In genomic region chr22:41657709-41658108, GRCh38 we compare ENCODE assay signal across 21 cellular contexts. TPM values are rescaled to one million over a fixed set of nuclear protein-coding genes. Genes with fewer than 3 reads are reported as not detected.
DNase-seq lines count a peak whose midpoint lies in the region; ATAC-seq, FAIRE-seq and TF ChIP-seq lines count a peak whose summit lies in the region.
"Had no signal": no experiment of that assay in that cellular context is flagged by ENCODE, and none has a peak within 500 bp of the region (broad histone marks: within the 10 kb centered on the region; RNA-seq: fewer than 3 reads in every experiment).

No MANE protein-coding gene starts in this region.

- H3K4me1 ChIP-seq in left ventricle myocardium inferior (peaks cover 35% of the 10 kb centered on the region), keratinocyte (ENCODE audit: control insufficient read depth, extremely low read depth, insufficient read depth, low read length) (no peaks in the 10 kb centered on the region)
- H3K4me1 ChIP-seq: BE2C had no signal

- H3K27ac ChIP-seq in left ventricle myocardium inferior (replicated peaks), result peak overlapping the region; percentile 88
- H3K27ac ChIP-seq in keratinocyte (ENCODE audit: control insufficient read depth, insufficient read depth, low read length), result no peak overlapping the region

- H3K27me3 ChIP-seq in left ventricle myocardium inferior (ENCODE audit: low read depth), result no peaks in the 10 kb centered on the region
- H3K27me3 ChIP-seq in keratinocyte (ENCODE audit: control insufficient read depth, extremely low read depth, insufficient read depth, low read length), result no peaks in the 10 kb centered on the region
- H3K27me3 ChIP-seq: BE2C had no signal

- H4K20me1 ChIP-seq in keratinocyte (ENCODE audit: control insufficient read depth, extremely low read depth, insufficient read depth, low read length), result peaks cover 5% of the 10 kb centered on the region

- H3K27me3 Mint-ChIP-seq in chondrocyte (ENCODE audit: low read depth), result no peaks in the 10 kb centered on the region
- H3K27me3 Mint-ChIP-seq: CD4-positive, CD25-positive, alpha-beta regulatory T cell; CD8-positive, alpha-beta memory T cell had no signal

- ATAC-seq in Right ventricle myocardium superior (ENCODE audit: poor library complexity) (no peak), GM21423 (IDR thresholded peaks at IDR 0.05; ENCODE audit: unreplicated experiment) (no peak)
- ATAC-seq: GM12878 had no signal

- H3K4me3 ChIP-seq in left ventricle myocardium inferior (no peak overlapping the region), keratinocyte (ENCODE audit: control insufficient read depth in 2 of 3, extremely low read depth in 1 of 3, insufficient read depth in 2 of 3, low read depth in 1 of 3, low read length in 3 of 3) (no peak overlapping the region)
- H3K4me3 ChIP-seq: GM12878 had no signal

- no peak overlapping the region for H3K27ac Mint-ChIP-seq in chondrocyte (ENCODE audit: unreplicated experiment)
- H3K27ac Mint-ChIP-seq: H9 had no signal

- DNase-seq in left ventricle myocardium inferior (no peak), Right ventricle myocardium superior (no peak), chondrocyte (ENCODE audit: low spot score) (peak; percentile 37), keratinocyte (ENCODE audit: low read depth, low spot score) (no peak), NCI-H524 treated with DMSO at 0.1 percent for 48 hours (lab: John Stamatoyannopoulos, UW) (no peak)
- DNase-seq: ACHN; BE2C; C1 segment of cervical spinal cord; CD4-positive, CD25-positive, alpha-beta regulatory T cell; CD8-positive, alpha-beta memory T cell; COR-L47; DMS 273 treated with DMSO at 0.1 percent for 48 hours; DMS53; DND-41; EL; H9 had no signal

- H3K4me3 Mint-ChIP-seq in chondrocyte (ENCODE audit: unreplicated experiment), result no peak overlapping the region
- H3K4me3 Mint-ChIP-seq: CD4-positive, CD25-positive, alpha-beta regulatory T cell; CD8-positive, alpha-beta memory T cell; H9 had no signal

- dilution Hi-C loops in keratinocyte (cut with MboI; ENCODE audit: extremely low pct_ligation_motif_present, low sequenced_read_pairs), result no loop called here

- no peaks in the 10 kb centered on the region for H3K9me3 ChIP-seq in left ventricle myocardium inferior (replicated peaks)
- H3K9me3 ChIP-seq in keratinocyte (ENCODE audit: control insufficient read depth, low read depth, low read length), result no peaks in the 10 kb centered on the region
- H3K9me3 ChIP-seq: BE2C had no signal

- no peaks in the 10 kb centered on the region for H3K4me1 Mint-ChIP-seq in chondrocyte (ENCODE audit: low read depth)
- H3K4me1 Mint-ChIP-seq: CD8-positive, alpha-beta memory T cell; H9 had no signal

- intact Hi-C loops in left ventricle myocardium inferior (cut with micrococcal nuclease), result no loop called here
- intact Hi-C loops in Right ventricle myocardium superior (cut with DNase I), result no loop called here

- H3K4me2 ChIP-seq in keratinocyte (ENCODE audit: control insufficient read depth, extremely low read depth, insufficient read depth, low read depth, low read length), result no peak overlapping the region

- peaks cover 1% of the 10 kb centered on the region for H3K79me2 ChIP-seq in keratinocyte (ENCODE audit: control insufficient read depth, insufficient read depth, low read length)

- H3K36me3 ChIP-seq in left ventricle myocardium inferior (peaks cover 100% of the 10 kb centered on the region), keratinocyte (ENCODE audit: control insufficient read depth in 2 of 2, extremely low read depth in 1 of 2, insufficient read depth in 2 of 2, low read length in 2 of 2) (peaks cover 51 to 69% of the 10 kb centered on the region in 2 experiments)

- no peak overlapping the region for H3K9ac ChIP-seq in keratinocyte (ENCODE audit: control insufficient read depth, extremely low read depth, insufficient read depth, low read length)

- no peaks in the 10 kb centered on the region for H3K9me3 Mint-ChIP-seq in chondrocyte (ENCODE audit: low read depth)
- H3K9me3 Mint-ChIP-seq: CD4-positive, CD25-positive, alpha-beta regulatory T cell; H9 had no signal

- H3K36me3 Mint-ChIP-seq in chondrocyte (ENCODE audit: low read depth), result peaks cover 42% of the 10 kb centered on the region

- peak; percentile 49 for FAIRE-seq in keratinocyte (lab: Jason Lieb, UNC)
- FAIRE-seq: GM12878, H1 had no signal

- H3K9me1 ChIP-seq in keratinocyte (ENCODE audit: control insufficient read depth, extremely low read depth, insufficient read depth, low read length), result no peaks in the 10 kb centered on the region

- TF ChIP-seq CTCF in left ventricle myocardium inferior (IDR thresholded peaks at IDR 0.05; ENCODE audit: borderline replicate concordance) (no peak), chondrocyte (IDR thresholded peaks at IDR 0.05) (no peak), keratinocyte (optimal IDR thresholded peaks at IDR 0.05 in 1 of 3, IDR thresholded peaks at IDR 0.05 in 1 of 3, conservative IDR thresholded peaks at IDR 0.05 in 1 of 3; ENCODE audit: extremely low read depth in 1 of 3, insufficient read depth in 2 of 3, low read length in 3 of 3) (no peak)

- H2AFZ ChIP-seq in keratinocyte (ENCODE audit: control insufficient read depth, low read length), result no peak overlapping the region

RNA-seq across cellular contexts. Expression of gene SNU13, which starts 31.0 kb away (rescaled TPM):
- 197 TPM for total RNA-seq in left ventricle myocardium inferior
- total RNA-seq in Right ventricle myocardium superior, result 193 TPM
- 88.8 to 111 TPM (median 89.5 TPM) in 3 replicates for total RNA-seq in chondrocyte
- 230 to 277 TPM (median 251 TPM) in 3 replicates for polyA plus RNA-seq in keratinocyte
- 31.7 TPM for polyA plus RNA-seq in keratinocyte (2011; ENCODE audit: low read depth)
- 309 and 339 TPM in 2 replicates for polyA plus RNA-seq in keratinocyte (2011; cell fraction: cytosol; rRNA removed)
- polyA plus RNA-seq in keratinocyte (2011; cell fraction: nucleus; rRNA removed), result 104 and 120 TPM in 2 replicates
- polyA plus RNA-seq in keratinocyte (2012; ENCODE audit: low replicate concordance), result 193 and 196 TPM in 2 replicates
- 123 to 175 TPM (median 162 TPM) in 3 replicates for polyA minus RNA-seq in keratinocyte
- 95.7 TPM for polyA minus RNA-seq in keratinocyte (2011; cell fraction: cytosol; rRNA and poly(A)+ RNA removed)
- 24.0 and 27.8 TPM in 2 replicates for polyA minus RNA-seq in keratinocyte (2011; cell fraction: nucleus; rRNA and poly(A)+ RNA removed)

RNA-seq across cellular contexts. Expression of gene XRCC6, which starts 36.6 kb away (rescaled TPM):
- 155 TPM for total RNA-seq in left ventricle myocardium inferior
- total RNA-seq in Right ventricle myocardium superior, result 143 TPM
- total RNA-seq in chondrocyte, result 156 to 210 TPM (median 161 TPM) in 3 replicates
- polyA plus RNA-seq in keratinocyte, result 162 to 247 TPM (median 244 TPM) in 3 replicates
- 686 TPM for polyA plus RNA-seq in keratinocyte (2011; ENCODE audit: low read depth)
- polyA plus RNA-seq in keratinocyte (2011; cell fraction: cytosol; rRNA removed), result 182 and 190 TPM in 2 replicates
- 197 and 213 TPM in 2 replicates for polyA plus RNA-seq in keratinocyte (2011; cell fraction: nucleus; rRNA removed)
- polyA plus RNA-seq in keratinocyte (2012; ENCODE audit: low replicate concordance), result 245 and 347 TPM in 2 replicates
- polyA minus RNA-seq in keratinocyte, result 134 to 165 TPM (median 160 TPM) in 3 replicates
- polyA minus RNA-seq in keratinocyte (2011; cell fraction: cytosol; rRNA and poly(A)+ RNA removed), result 87.9 TPM
- polyA minus RNA-seq in keratinocyte (2011; cell fraction: nucleus; rRNA and poly(A)+ RNA removed), result 53.0 and 101 TPM in 2 replicates

RNA-seq across cellular contexts. Expression of gene DESI1, which starts 36.9 kb away (rescaled TPM):
- total RNA-seq in left ventricle myocardium inferior, result 46.2 TPM
- total RNA-seq in Right ventricle myocardium superior, result 38.4 TPM
- 29.5 to 33.9 TPM (median 29.8 TPM) in 3 replicates for total RNA-seq in chondrocyte
- polyA plus RNA-seq in keratinocyte, result 32.8 to 43.1 TPM (median 39.6 TPM) in 3 replicates
- polyA plus RNA-seq in keratinocyte (2011; ENCODE audit: low read depth), result 8.4 TPM
- 34.7 and 43.8 TPM in 2 replicates for polyA plus RNA-seq in keratinocyte (2011; cell fraction: cytosol; rRNA removed)
- 59.5 and 67.0 TPM in 2 replicates for polyA plus RNA-seq in keratinocyte (2011; cell fraction: nucleus; rRNA removed)
- 26.1 and 34.9 TPM in 2 replicates for polyA plus RNA-seq in keratinocyte (2012; ENCODE audit: low replicate concordance)
- 43.9 to 62.4 TPM (median 57.3 TPM) in 3 replicates for polyA minus RNA-seq in keratinocyte
- 28.0 TPM for polyA minus RNA-seq in keratinocyte (2011; cell fraction: cytosol; rRNA and poly(A)+ RNA removed)
- polyA minus RNA-seq in keratinocyte (2011; cell fraction: nucleus; rRNA and poly(A)+ RNA removed), result 24.4 and 37.2 TPM in 2 replicates

RNA-seq across cellular contexts. Expression of gene MEI1, which starts 41.6 kb away (rescaled TPM):
- total RNA-seq in left ventricle myocardium inferior (0.74 TPM), Right ventricle myocardium superior (not detected), chondrocyte (0.40 to 0.85 TPM in 2 of 3 replicates, not detected in the other)
- 0.10 TPM in 1 of 3 replicates, not detected in the others for polyA plus RNA-seq in keratinocyte
- polyA plus RNA-seq in keratinocyte (2011; ENCODE audit: low read depth), result not detected
- not detected in 2 replicates for polyA plus RNA-seq in keratinocyte (2011; cell fraction: cytosol; rRNA removed)
- 0.17 TPM in 1 of 2 replicates, not detected in the other for polyA plus RNA-seq in keratinocyte (2011; cell fraction: nucleus; rRNA removed)
- not detected in 2 replicates for polyA plus RNA-seq in keratinocyte (2012; ENCODE audit: low replicate concordance)
- not detected in 3 replicates for polyA minus RNA-seq in keratinocyte
- not detected for polyA minus RNA-seq in keratinocyte (2011; cell fraction: cytosol; rRNA and poly(A)+ RNA removed)
- not detected in 2 replicates for polyA minus RNA-seq in keratinocyte (2011; cell fraction: nucleus; rRNA and poly(A)+ RNA removed)
- total RNA-seq: G401, HT-29 had no signal
